Comparison of ENCODE assay signal across 1 cellular context in the genomic region with DNA sequence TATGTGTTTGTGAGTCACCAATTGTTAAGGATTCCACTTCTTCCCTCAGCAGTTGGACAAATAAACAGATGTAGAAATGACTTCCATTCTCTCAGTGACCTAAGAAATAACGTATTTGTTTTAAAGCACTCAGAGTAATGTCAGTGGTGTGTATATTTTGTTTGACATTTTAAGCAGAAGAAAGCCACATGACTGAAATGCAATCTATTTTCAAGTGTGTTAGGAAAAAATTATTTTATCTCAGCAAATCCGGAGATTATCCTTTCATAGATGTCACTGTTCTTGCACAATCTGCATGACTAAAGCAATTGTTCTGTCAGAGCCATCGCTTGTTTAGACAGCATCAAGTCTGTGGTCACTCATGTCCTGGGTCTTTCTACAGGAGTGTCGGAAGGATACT.
TF ChIP-seq lines count a peak whose summit lies in the region.

No MANE protein-coding gene starts in this region.

TF ChIP-seq in A549, 52 proteins besides CTCF, POLR2A, EP300 and RAD21 (continued from another document):
- TF ChIP-seq ZFP36 (IDR thresholded peaks at IDR 0.05; ENCODE audit: borderline replicate concordance, partially characterized antibody) (no peak), JUN (IDR thresholded peaks at IDR 0.05) (no peak; a peak in 1 of 5 replicates), EHMT2 (IDR thresholded peaks at IDR 0.05; ENCODE audit: low read depth) (no peak), HOXB13 (CRISPR knock-in tag; IDR thresholded peaks at IDR 0.05; ENCODE audit: low read depth) (no peak), CBX2 (IDR thresholded peaks at IDR 0.05; ENCODE audit: borderline replicate concordance, low read depth) (no peak), FOSL2 (IDR thresholded peaks at IDR 0.05) (peak; percentile 54; the same call in 1 of the 2 replicates), FOSL2 (CRISPR knock-in tag; IDR thresholded peaks at IDR 0.05) (peak; percentile 69; the same call in 1 of the 2 replicates), CBX8 (IDR thresholded peaks at IDR 0.05) (no peak), MYC (IDR thresholded peaks at IDR 0.05; ENCODE audit: borderline replicate concordance, low read length) (no peak), JUNB (IDR thresholded peaks at IDR 0.05) (peak; percentile 76; the same call in 1 of the 2 replicates), ZSCAN20 (CRISPR knock-in tag; IDR thresholded peaks at IDR 0.05) (no peak), RNF2 (IDR thresholded peaks at IDR 0.05; ENCODE audit: borderline replicate concordance, low read depth) (no peak), KDM5A (IDR thresholded peaks at IDR 0.05) (no peak), HOXA7 (CRISPR knock-in tag; IDR thresholded peaks at IDR 0.05) (no peak), ZC3H11A (IDR thresholded peaks at IDR 0.05) (no peak), FOXS1 (CRISPR knock-in tag; IDR thresholded peaks at IDR 0.05) (no peak)
- TF ChIP-seq, protein P1, sequence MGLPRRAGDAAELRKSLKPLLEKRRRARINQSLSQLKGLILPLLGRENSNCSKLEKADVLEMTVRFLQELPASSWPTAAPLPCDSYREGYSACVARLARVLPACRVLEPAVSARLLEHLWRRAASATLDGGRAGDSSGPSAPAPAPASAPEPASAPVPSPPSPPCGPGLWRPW (IDR thresholded peaks at IDR 0.05): peak; percentile 45; the same call in 1 of the 2 replicates
